Comparison of ENCODE assay signal across 8 cellular contexts in the genomic region with DNA sequence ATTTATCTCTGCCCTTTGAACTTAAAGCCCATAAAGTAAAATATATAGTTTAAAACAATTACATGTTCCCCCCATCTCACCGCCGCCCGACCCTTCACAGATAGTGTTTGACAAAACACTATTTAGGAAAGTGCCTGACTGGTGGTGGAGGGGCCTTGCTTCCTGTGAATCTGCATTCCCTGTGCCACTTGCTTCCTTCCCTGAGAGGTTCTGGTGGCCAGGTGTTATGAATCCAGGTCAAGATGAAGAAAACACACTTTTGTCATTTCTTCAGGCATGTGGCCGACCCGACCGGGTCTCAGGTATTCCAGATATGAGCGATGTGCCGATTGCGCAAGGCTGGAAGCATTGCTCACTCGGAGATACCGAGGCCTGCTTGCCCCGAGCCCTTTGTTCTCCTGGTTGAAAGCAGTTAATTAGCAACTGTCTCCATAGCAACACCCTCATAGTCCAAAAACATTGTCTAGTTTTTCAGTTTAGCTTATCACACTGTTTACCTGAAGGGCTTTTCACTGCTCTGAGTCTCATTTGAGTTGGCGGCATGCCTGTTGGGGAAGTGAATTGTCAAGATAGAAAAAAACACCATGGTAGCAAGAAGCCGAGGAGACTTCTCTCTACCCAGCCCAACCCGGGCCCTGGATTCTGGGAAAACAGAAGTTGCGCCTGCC.
A peak's percentile ranks its signal among the peaks of the same experiment; 100 is the strongest.
DNase-seq lines count a peak whose midpoint lies in the region; ATAC-seq and TF ChIP-seq lines count a peak whose summit lies in the region.

No MANE protein-coding gene starts in this region.

- H3K27me3 ChIP-seq in mammary epithelial cell (ENCODE audit: insufficient read depth, low read length) = no peaks in the 10 kb centered on the region
- no peaks in the 10 kb centered on the region for H3K27me3 ChIP-seq in lower lobe of right lung (ENCODE audit: low read depth)
- no peaks in the 10 kb centered on the region for H3K27me3 ChIP-seq in testis

- DNase-seq in DMS153 (lab: John Stamatoyannopoulos, UW) (peak; percentile 99), NCI-H2029 (lab: John Stamatoyannopoulos, UW) (peak; percentile 99), mammary epithelial cell (peak; percentile 99), lower lobe of right lung (peak; percentile 94), testis (no peak), NCI-H1694 treated with DMSO at 0.1 percent for 48 hours (lab: John Stamatoyannopoulos, UW) (no peak)
- DNase-seq in stimulated activated naive B cell treated with anti-CD40 and anti-IgM and Interleukin-4, amounts not matched to agents 10 μg/mL and 1 μg/mL and 100 μg/mL, for 72 hours = no peak

- peak overlapping the region; percentile 86 for H3K9ac ChIP-seq in mammary epithelial cell (ENCODE audit: insufficient read depth, low read length)

- no peaks in the 10 kb centered on the region for H4K20me1 ChIP-seq in mammary epithelial cell (ENCODE audit: insufficient read depth, low read length)

- BruUV-seq in mammary epithelial cell (replicated peaks; lab: Mats Ljungman, UMichigan) = no TSS peak

- no peak for TF ChIP-seq CTCF in mammary epithelial cell (conservative IDR thresholded peaks at IDR 0.05 in 1 of 2, IDR thresholded peaks at IDR 0.05 in 1 of 2; ENCODE audit: extremely low read depth in 1 of 2, insufficient read depth in 1 of 2, low read depth in 1 of 2, low read length in 2 of 2)
- TF ChIP-seq CTCF in lower lobe of right lung (IDR thresholded peaks at IDR 0.05) = no peak
- no peak for TF ChIP-seq CTCF in testis (IDR thresholded peaks at IDR 0.05)

- no peaks in the 10 kb centered on the region for H3K9me3 Mint-ChIP-seq in stimulated activated naive B cell treated with anti-CD40 and anti-IgM and Interleukin-4, amounts not matched to agents 10 μg/mL and 1 μg/mL and 100 μg/mL, for 72 hours

- dilution Hi-C loops in mammary epithelial cell (cut with HindIII; ENCODE audit: low sequenced_read_pairs) = loop anchor here (5.0 kb wide), 2 partner anchors 60 to 385 kb away; no protein-coding TSS in a partner anchor

- WGBS in mammary epithelial cell (ENCODE audit: low coverage, missing lambda C conversion rate) = 19% methylated on average over 16 of the region's 16 CpGs
- 86 to 87% methylated on average over 16 of the region's 16 CpGs for WGBS in testis, 2 donors

- peaks cover 84% of the 10 kb centered on the region for H3K4me1 ChIP-seq in mammary epithelial cell (ENCODE audit: insufficient read depth, low read length)
- peaks cover 46% of the 10 kb centered on the region for H3K4me1 ChIP-seq in lower lobe of right lung
- H3K4me1 ChIP-seq in testis = no peaks in the 10 kb centered on the region

- peak overlapping the region; percentile 72 for H3K4me2 ChIP-seq in mammary epithelial cell (ENCODE audit: insufficient read depth, low read depth, low read length)

- no peaks in the 10 kb centered on the region for H3K36me3 ChIP-seq in mammary epithelial cell (ENCODE audit: insufficient read depth, low read length)
- H3K36me3 ChIP-seq in lower lobe of right lung = no peaks in the 10 kb centered on the region
- no peaks in the 10 kb centered on the region for H3K36me3 ChIP-seq in testis (ENCODE audit: low read depth, missing control alignments)

- H3K27ac ChIP-seq in mammary epithelial cell (ENCODE audit: insufficient read depth, low read depth, low read length) (peak overlapping the region; percentile 96), lower lobe of right lung (peak overlapping the region; percentile 74), testis (no peak overlapping the region)

- H3K9me3 ChIP-seq in mammary epithelial cell (replicated peaks; ENCODE audit: insufficient read depth, low read length) (no peaks in the 10 kb centered on the region), lower lobe of right lung (no peaks in the 10 kb centered on the region), testis (no peaks in the 10 kb centered on the region)

- no peak for TF ChIP-seq POLR2A in testis (IDR thresholded peaks at IDR 0.05)

- no peaks in the 10 kb centered on the region for H3K4me1 Mint-ChIP-seq in stimulated activated naive B cell treated with anti-CD40 and anti-IgM and Interleukin-4, amounts not matched to agents 10 μg/mL and 1 μg/mL and 100 μg/mL, for 72 hours

- CTCF ChIA-PET in mammary epithelial cell (lab: Charles Lee; ENCODE audit: low non-redundant PET) = no interaction called here

- H3K79me2 ChIP-seq in mammary epithelial cell (ENCODE audit: insufficient read depth, low read length) = peaks cover 88% of the 10 kb centered on the region

- H3K4me3 ChIP-seq in mammary epithelial cell (replicated peaks in 1 of 3; ENCODE audit: insufficient read depth in 1 of 3, low read depth in 2 of 3, low read length in 3 of 3) (no peak overlapping the region), lower lobe of right lung (no peak overlapping the region), testis (no peak overlapping the region)

- in situ Hi-C loops in mammary epithelial cell (cut with MboI; ENCODE audit: low sequenced_read_pairs in 2 of 2) = no loop called here

- ATAC-seq in lower lobe of right lung (peak; percentile 87 to 93), HG03442 (IDR thresholded peaks at IDR 0.05; ENCODE audit: unreplicated experiment) (no peak)
- ATAC-seq in stimulated activated naive B cell treated with anti-CD40 and anti-IgM and Interleukin-4, amounts not matched to agents 10 μg/mL and 1 μg/mL and 100 μg/mL, for 72 hours (replicated peaks) = no peak

- H3K27me3 Mint-ChIP-seq in stimulated activated naive B cell treated with anti-CD40 and anti-IgM and Interleukin-4, amounts not matched to agents 10 μg/mL and 1 μg/mL and 100 μg/mL, for 72 hours = peaks cover 9 to 40% of the 10 kb centered on the region in 2 donors

- H2AFZ ChIP-seq in mammary epithelial cell (ENCODE audit: low read depth, low read length) = no peak overlapping the region

- no peak overlapping the region for H3K27ac Mint-ChIP-seq in stimulated activated naive B cell treated with anti-CD40 and anti-IgM and Interleukin-4, amounts not matched to agents 10 μg/mL and 1 μg/mL and 100 μg/mL, for 72 hours

- intact Hi-C loops in mammary epithelial cell (cut with micrococcal nuclease) = loop anchor here (1.0 to 5.0 kb wide), 4 partner anchors 32 to 390 kb away; partner anchors contain the start of gene TEAD1
- intact Hi-C loops in lower lobe of right lung (cut with DNase I) = loop anchor here (10.0 kb wide), 1 partner anchor 128 kb away; the partner anchor contains the start of gene TEAD1
- intact Hi-C loops in testis (cut with DNase I; ENCODE audit: low total_unique reads) = no loop called here

- no peak overlapping the region for H3K4me3 Mint-ChIP-seq in stimulated activated naive B cell treated with anti-CD40 and anti-IgM and Interleukin-4, amounts not matched to agents 10 μg/mL and 1 μg/mL and 100 μg/mL, for 72 hours

- no peaks in the 10 kb centered on the region for H3K36me3 Mint-ChIP-seq in stimulated activated naive B cell treated with anti-CD40 and anti-IgM and Interleukin-4, amounts not matched to agents 10 μg/mL and 1 μg/mL and 100 μg/mL, for 72 hours

Comparison
In these comparisons a context has a peak if more than half of its experiments do, and no peak if none do; other contexts are left out.
1. DNase-seq: peak in DMS153 (single experiment), NCI-H2029 (single experiment), mammary epithelial cell (single experiment) and lower lobe of right lung (single experiment); none in testis (single experiment), NCI-H1694 treated with DMSO at 0.1 percent for 48 hours (single experiment) and stimulated activated naive B cell treated with anti-CD40 and anti-IgM and Interleukin-4, amounts not matched to agents 10 μg/mL and 1 μg/mL and 100 μg/mL, for 72 hours (single experiment).
2. H3K27ac ChIP-seq: peak in mammary epithelial cell (single experiment) and lower lobe of right lung (single experiment); none in testis (0 of 2).
3. ATAC-seq: peak in lower lobe of right lung (2 of 2); none in HG03442 (single experiment) and stimulated activated naive B cell treated with anti-CD40 and anti-IgM and Interleukin-4, amounts not matched to agents 10 μg/mL and 1 μg/mL and 100 μg/mL, for 72 hours (0 of 2).